ENCODE assay signal across 23 cellular contexts in genomic region chrX:84710611-84711010, GRCh38.
"Had no signal": no experiment of that assay in that cellular context is flagged by ENCODE, and none has a peak within 500 bp of the region (broad histone marks: within the 10 kb centered on the region; RNA-seq: fewer than 3 reads in every experiment).

No MANE protein-coding gene starts in this region.

- H3K9me3 Mint-ChIP-seq: activated T-cell treated with anti-CD3 and anti-CD28 coated beads, Interleukin-2, amount 50 U/mL, for 4 hours; activated T-helper 2 cell treated with anti-CD3 and anti-CD28 coated beads, Interferon-gamma antibody, Interleukin-2, Interleukin-4, amounts not matched to agents 10 μg/mL and 5 μg/mL and 100 μg/mL, durations not matched to agents 14 hours and 24 hours and 36 hours had no signal

- H3K4me1 ChIP-seq: adrenal gland, colonic mucosa, heart left ventricle, lower lobe of right lung, sigmoid colon, upper lobe of left lung had no signal

- H3K4me3 ChIP-seq: adrenal gland, colonic mucosa, dorsolateral prefrontal cortex, heart left ventricle, lower lobe of right lung, sigmoid colon, smooth muscle cell, upper lobe of left lung had no signal

- FAIRE-seq: kidney had no signal

- H3K4me1 Mint-ChIP-seq: T-helper 17 cell had no signal

- H3K4me3 Mint-ChIP-seq: activated naive CD8-positive, alpha-beta T cell; activated T-cell treated with anti-CD3 and anti-CD28 coated beads, Interleukin-2, amount 50 U/mL, for 4 hours; effector memory CD8-positive, alpha-beta T cell; naive B cell; T-helper 17 cell had no signal

- H3K27me3 ChIP-seq: colonic mucosa, upper lobe of left lung had no signal

- DNase-seq: activated CD4-positive, alpha-beta T cell treated with anti-CD3 and anti-CD28 coated beads for 4 hours; activated CD4-positive, alpha-beta T cell treated with anti-CD3 and anti-CD28 coated beads, Interleukin-2, amount 50 U/mL, for 48 hours; activated CD4-positive, CD25-positive, alpha-beta regulatory T cell; activated CD8-positive, alpha-beta memory T cell treated with anti-CD3 and anti-CD28 coated beads, Interleukin-2, amount 50 U/mL, for 48 hours; activated naive CD4-positive, alpha-beta T cell; activated T-cell treated with anti-CD3 and anti-CD28 coated beads, Interleukin-2, amount 50 U/mL, for 4 hours; adrenal gland; colonic mucosa; dorsolateral prefrontal cortex; effector memory CD8-positive, alpha-beta T cell; heart left ventricle; kidney; lower lobe of right lung; naive B cell; sigmoid colon; stimulated activated CD4-positive, alpha-beta T cell treated with anti-CD3 and anti-CD28 coated beads, Interleukin-15, amount 100 ng/mL, for 24 hours; stimulated activated CD8-positive, alpha-beta memory T cell treated with anti-CD3 and anti-CD28 coated beads, Interleukin-4, amount 100 ng/mL, for 48 hours; stimulated activated naive CD4-positive, alpha-beta T cell; T-helper 17 cell; upper lobe of left lung had no signal

- H3K9me3 ChIP-seq: adrenal gland, colonic mucosa, heart left ventricle, lower lobe of right lung, sigmoid colon, upper lobe of left lung had no signal

- H3K27ac ChIP-seq: adrenal gland, colonic mucosa, dorsolateral prefrontal cortex, heart left ventricle, lower lobe of right lung, sigmoid colon, upper lobe of left lung had no signal

- H3K36me3 Mint-ChIP-seq: activated naive CD8-positive, alpha-beta T cell; naive B cell had no signal

- H3K27ac Mint-ChIP-seq: activated naive CD8-positive, alpha-beta T cell; activated T-helper 2 cell treated with anti-CD3 and anti-CD28 coated beads, Interferon-gamma antibody, Interleukin-2, Interleukin-4, amounts not matched to agents 10 μg/mL and 5 μg/mL and 100 μg/mL, durations not matched to agents 14 hours and 24 hours and 36 hours; effector memory CD8-positive, alpha-beta T cell; naive B cell; T-helper 17 cell had no signal

- H3K4me2 ChIP-seq: smooth muscle cell had no signal

- H3K27me3 Mint-ChIP-seq: activated naive CD8-positive, alpha-beta T cell; effector memory CD8-positive, alpha-beta T cell; T-helper 17 cell had no signal

- H3K36me3 ChIP-seq: adrenal gland, colonic mucosa, heart left ventricle, lower lobe of right lung, sigmoid colon, upper lobe of left lung had no signal

- ATAC-seq: activated T-cell treated with anti-CD3 and anti-CD28 coated beads, Interleukin-2, amount 50 U/mL, for 4 hours; effector memory CD8-positive, alpha-beta T cell; heart left ventricle; T-helper 17 cell had no signal
